ENCODE assay signal across 11 cellular contexts in the genomic region with DNA sequence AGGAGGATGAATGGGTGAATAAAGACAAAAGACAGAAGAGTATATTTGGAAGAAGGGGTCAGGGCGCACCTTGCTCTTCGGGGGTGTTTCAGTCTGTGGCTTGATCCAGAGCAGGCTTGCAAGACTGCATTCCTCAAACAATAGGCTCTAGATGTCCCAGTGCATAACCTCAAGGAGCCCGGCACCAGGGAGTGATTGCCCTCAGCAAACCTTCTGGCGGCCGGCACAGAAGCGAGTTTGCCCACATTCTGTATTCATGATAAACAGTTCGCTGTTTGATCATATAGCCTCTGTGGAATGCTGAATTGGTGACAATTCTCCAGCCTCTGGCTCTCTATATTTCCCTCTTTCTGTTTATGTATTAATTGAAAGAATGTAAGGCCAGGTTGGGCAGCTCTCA. TPM values are rescaled to one million over a fixed set of nuclear protein-coding genes. Genes with fewer than 3 reads are reported as not detected.
"Had no signal": no experiment of that assay in that cellular context is flagged by ENCODE, and none has a peak within 500 bp of the region (broad histone marks: within the 10 kb centered on the region; RNA-seq: fewer than 3 reads in every experiment).

No MANE protein-coding gene starts in this region.

- DNase-seq: GM23248, GOT3, H7, KBM-7 had no signal

- ATAC-seq: HCT116, HepG2 had no signal

- H3K4me1 ChIP-seq: HAP-1 had no signal

- H3K36me3 ChIP-seq: HAP-1 had no signal

- H3K27ac ChIP-seq: GM23248, HL-60, KMS-11 had no signal

- H2AFZ ChIP-seq: GM23248 had no signal

- H3K4me3 ChIP-seq: GM23248, HAP-1 had no signal

- H3K9me3 ChIP-seq: HAP-1 had no signal

- H3K4me2 ChIP-seq: KMS-11 had no signal

- FAIRE-seq: HepG2 had no signal

- H3K9ac ChIP-seq: GM23248, KMS-11 had no signal

RNA-seq across cellular contexts. Expression of a gene that starts 29.7 kb away (rescaled TPM):
- total RNA-seq: GM23248, H4, HepG2, HT1080 had no signal
- polyA plus RNA-seq: HepG2 had no signal

RNA-seq across cellular contexts. Expression of a gene that starts 29.9 kb away (rescaled TPM):
- total RNA-seq: GM23248, HT1080 had no signal
- polyA plus RNA-seq: HepG2 had no signal
